19 cellular contexts compared by ENCODE assay signal in genomic region chrX:56314334-56314733, GRCh38.
A peak's percentile ranks its signal among the peaks of the same experiment; 100 is the strongest.
DNase-seq lines count a peak whose midpoint lies in the region; ATAC-seq and TF ChIP-seq lines count a peak whose summit lies in the region.
"Had no signal": no experiment of that assay in that cellular context is flagged by ENCODE, and none has a peak within 500 bp of the region (broad histone marks: within the 10 kb centered on the region; RNA-seq: fewer than 3 reads in every experiment).

No MANE protein-coding gene starts in this region.

- H3K9me3 ChIP-seq in CD4-positive, alpha-beta memory T cell (ENCODE audit: control insufficient read depth in 1 of 2, low read length in 2 of 2), result no peaks in the 10 kb centered on the region
- no peaks in the 10 kb centered on the region for H3K9me3 ChIP-seq in CD4-positive, alpha-beta T cell (ENCODE audit: control insufficient read depth, low read length)
- H3K9me3 ChIP-seq: neutrophil had no signal

- CTCF ChIA-PET in CD4-positive, alpha-beta memory T cell (lab: Charles Lee; ENCODE audit: partially characterized antibody), result no interaction called here
- CTCF ChIA-PET in activated CD4-positive, alpha-beta memory T cell treated with anti-CD3 and anti-CD28 coated beads for 36 hours (lab: Charles Lee), result no interaction called here
- CTCF ChIA-PET in CD4-positive, alpha-beta T cell (lab: Charles Lee), result no interaction called here

- peaks cover 0 to 3% (median 0%) of the 10 kb centered on the region in 8 donors for H3K9me3 Mint-ChIP-seq in CD4-positive, alpha-beta memory T cell
- peaks cover under 1% of the 10 kb centered on the region for H3K9me3 Mint-ChIP-seq in activated CD4-positive, alpha-beta memory T cell treated with anti-CD3 and anti-CD28 coated beads for 36 hours
- peaks cover 2% of the 10 kb centered on the region for H3K9me3 Mint-ChIP-seq in CD4-positive, alpha-beta T cell
- H3K9me3 Mint-ChIP-seq: activated B cell treated with CpG ODN at 0.5 μM for 24 hours; central memory CD8-positive, alpha-beta T cell had no signal

- H3K4me1 Mint-ChIP-seq in CD4-positive, alpha-beta memory T cell, result peaks cover 6 to 8% (median 7%) of the 10 kb centered on the region in 4 donors
- peaks cover 6% of the 10 kb centered on the region for H3K4me1 Mint-ChIP-seq in activated CD4-positive, alpha-beta memory T cell treated with anti-CD3 and anti-CD28 coated beads for 36 hours (ENCODE audit: low read depth)
- peaks cover 4% of the 10 kb centered on the region for H3K4me1 Mint-ChIP-seq in CD4-positive, alpha-beta T cell (ENCODE audit: low read depth)
- H3K4me1 Mint-ChIP-seq: central memory CD8-positive, alpha-beta T cell; endodermal cell; mesothelial cell of epicardium had no signal

- peak; percentile 12 to 42 (median 14) for DNase-seq in CD4-positive, alpha-beta memory T cell
- DNase-seq in HT1080 (ENCODE audit: low read depth), result peak; percentile 8
- DNase-seq in activated CD4-positive, alpha-beta memory T cell treated with anti-CD3 and anti-CD28 coated beads for 36 hours, result peak; percentile 30
- DNase-seq in left colon, result no peak
- no peak for DNase-seq in HPDE6-E6E7 (ENCODE audit: extremely low spot score)
- no peak for DNase-seq in CD4-positive, alpha-beta T cell
- DNase-seq: activated B cell treated with CpG ODN at 0.5 μM for 24 hours, amniotic stem cell, endodermal cell, HFFc6, hypothalamus, NCI-H2107, NCI-H748 treated with DMSO at 0.1 percent for 48 hours, SW 1271 had no signal

- peak overlapping the region in 4 of 7 donors; percentile 9 to 60 (median 48) for H3K27ac Mint-ChIP-seq in CD4-positive, alpha-beta memory T cell
- no peak overlapping the region for H3K27ac Mint-ChIP-seq in activated CD4-positive, alpha-beta memory T cell treated with anti-CD3 and anti-CD28 coated beads for 36 hours
- H3K27ac Mint-ChIP-seq in CD4-positive, alpha-beta T cell, result no peak overlapping the region
- H3K27ac Mint-ChIP-seq: activated B cell treated with CpG ODN at 0.5 μM for 24 hours, endodermal cell, HFFc6, mesothelial cell of epicardium had no signal

- POLR2A ChIA-PET in CD4-positive, alpha-beta memory T cell (lab: Charles Lee; ENCODE audit: partially characterized antibody), result no interaction called here
- POLR2A ChIA-PET in activated CD4-positive, alpha-beta memory T cell treated with anti-CD3 and anti-CD28 coated beads for 36 hours (lab: Charles Lee), result no interaction called here
- POLR2A ChIA-PET in CD4-positive, alpha-beta T cell (lab: Charles Lee), result no interaction called here

- H3K4me3 ChIP-seq in CD4-positive, alpha-beta memory T cell (ENCODE audit: low read length in 2 of 2), result no peak overlapping the region
- H3K4me3 ChIP-seq: right atrium auricular region had no signal

- H3K4me3 Mint-ChIP-seq in CD4-positive, alpha-beta memory T cell, result peak overlapping the region; percentile 5 to 79 (median 57)
- H3K4me3 Mint-ChIP-seq in activated CD4-positive, alpha-beta memory T cell treated with anti-CD3 and anti-CD28 coated beads for 36 hours, result peak overlapping the region; percentile 26
- no peak overlapping the region for H3K4me3 Mint-ChIP-seq in CD4-positive, alpha-beta T cell
- H3K4me3 Mint-ChIP-seq: activated B cell treated with CpG ODN at 0.5 μM for 24 hours; central memory CD8-positive, alpha-beta T cell; endodermal cell; HFFc6; mesothelial cell of epicardium had no signal

- H3K36me3 Mint-ChIP-seq in CD4-positive, alpha-beta memory T cell, result peaks cover 0 to 5% of the 10 kb centered on the region in 2 donors
- H3K36me3 Mint-ChIP-seq in activated CD4-positive, alpha-beta memory T cell treated with anti-CD3 and anti-CD28 coated beads for 36 hours, result no peaks in the 10 kb centered on the region
- H3K36me3 Mint-ChIP-seq in CD4-positive, alpha-beta T cell (ENCODE audit: low read depth), result no peaks in the 10 kb centered on the region

- no peaks in the 10 kb centered on the region for H3K4me1 ChIP-seq in CD4-positive, alpha-beta memory T cell (ENCODE audit: insufficient read depth, low read length)
- H3K4me1 ChIP-seq: right atrium auricular region had no signal

- ATAC-seq in left colon, result peak; percentile 71
- ATAC-seq in HG03565 (IDR thresholded peaks at IDR 0.05; ENCODE audit: unreplicated experiment), result no peak
- no peak for ATAC-seq in CD4-positive, alpha-beta T cell (ENCODE audit: poor library complexity)

- H3K27ac ChIP-seq in CD4-positive, alpha-beta memory T cell (ENCODE audit: low read depth, low read length), result no peak overlapping the region
- H3K27ac ChIP-seq in CD4-positive, alpha-beta T cell (ENCODE audit: low read depth, low read length), result no peak overlapping the region
- H3K27ac ChIP-seq: neutrophil, right atrium auricular region had no signal

- no peak for TF ChIP-seq CTCF in CD4-positive, alpha-beta T cell (IDR thresholded peaks at IDR 0.05)

- intact Hi-C loops in CD4-positive, alpha-beta memory T cell (cut with micrococcal nuclease), result no loop called here
- intact Hi-C loops in activated CD4-positive, alpha-beta memory T cell treated with anti-CD3 and anti-CD28 coated beads for 36 hours (cut with micrococcal nuclease), result no loop called here
- intact Hi-C loops in left colon (cut with DNase I, micrococcal nuclease), result no loop called here
- intact Hi-C loops in CD4-positive, alpha-beta T cell (cut with DNase I, micrococcal nuclease), result no loop called here

- no peaks in the 10 kb centered on the region for H3K27me3 Mint-ChIP-seq in CD4-positive, alpha-beta memory T cell
- H3K27me3 Mint-ChIP-seq in activated CD4-positive, alpha-beta memory T cell treated with anti-CD3 and anti-CD28 coated beads for 36 hours, result no peaks in the 10 kb centered on the region
- no peaks in the 10 kb centered on the region for H3K27me3 Mint-ChIP-seq in CD4-positive, alpha-beta T cell
- H3K27me3 Mint-ChIP-seq: activated B cell treated with CpG ODN at 0.5 μM for 24 hours; central memory CD8-positive, alpha-beta T cell had no signal

- no peaks in the 10 kb centered on the region for H3K36me3 ChIP-seq in CD4-positive, alpha-beta memory T cell (ENCODE audit: insufficient read depth, low read length)
- H3K36me3 ChIP-seq: neutrophil, right atrium auricular region had no signal

- no peaks in the 10 kb centered on the region for H3K27me3 ChIP-seq in CD4-positive, alpha-beta memory T cell (ENCODE audit: insufficient read depth, low read length)
- no peaks in the 10 kb centered on the region for H3K27me3 ChIP-seq in CD4-positive, alpha-beta T cell (ENCODE audit: control insufficient read depth, insufficient read depth, low read length)
- H3K27me3 ChIP-seq: neutrophil, right atrium auricular region had no signal

Comparison
In these comparisons a context has a peak if more than half of its experiments do, and no peak if none do; other contexts are left out.
1. DNase-seq: peak in CD4-positive, alpha-beta memory T cell (5 of 5), HT1080 (single experiment) and activated CD4-positive, alpha-beta memory T cell treated with anti-CD3 and anti-CD28 coated beads for 36 hours (single experiment); none in left colon (0 of 2), HPDE6-E6E7 (single experiment) and CD4-positive, alpha-beta T cell (0 of 10).
2. H3K27ac Mint-ChIP-seq: peak in CD4-positive, alpha-beta memory T cell (4 of 7); none in activated CD4-positive, alpha-beta memory T cell treated with anti-CD3 and anti-CD28 coated beads for 36 hours (single experiment) and CD4-positive, alpha-beta T cell (single experiment).